In genomic region chr9:104969116-104969515, GRCh38 we compare ENCODE assay signal across 9 cellular contexts. TPM values are rescaled to one million over a fixed set of nuclear protein-coding genes. Genes with fewer than 3 reads are reported as not detected.
DNase-seq lines count a peak whose midpoint lies in the region; ATAC-seq, FAIRE-seq and TF ChIP-seq lines count a peak whose summit lies in the region.
"Had no signal": no experiment of that assay in that cellular context is flagged by ENCODE, and none has a peak within 500 bp of the region (broad histone marks: within the 10 kb centered on the region; RNA-seq: fewer than 3 reads in every experiment).

No MANE protein-coding gene starts in this region.

- H3K27ac Mint-ChIP-seq in stimulated activated naive B cell treated with anti-CD40 and anti-IgM and Interleukin-4, amounts not matched to agents 10 μg/mL and 1 μg/mL and 100 μg/mL, for 72 hours: no peak overlapping the region

- no peak for TF ChIP-seq POLR2A in adrenal gland (IDR thresholded peaks at IDR 0.05)
- TF ChIP-seq POLR2A in prostate gland (IDR thresholded peaks at IDR 0.05): no peak

- H3K4me2 ChIP-seq in Karpas-422 (ENCODE audit: low read depth, low read length, poor library complexity, severe bottlenecking): peak overlapping the region; percentile 78

- no peak overlapping the region for H2AFZ ChIP-seq in Karpas-422 (ENCODE audit: low read length)

- DNase-seq in Karpas-422: no peak
- DNase-seq in adrenal gland: peak in 1 of 7 donors; percentile 19
- DNase-seq in islet precursor cell: peak; percentile 65
- no peak for DNase-seq in stimulated activated naive B cell treated with anti-CD40 and anti-IgM and Interleukin-4, amounts not matched to agents 10 μg/mL and 1 μg/mL and 100 μg/mL, for 72 hours
- no peak for DNase-seq in activated gamma-delta T cell treated with Interleukin-2 at 50 U/mL for 16 hours
- DNase-seq in HTR-8/SVneo (ENCODE audit: insufficient read length, low spot score): no peak
- DNase-seq in prostate gland (ENCODE audit: low spot score): no peak

- H3K27ac ChIP-seq in Karpas-422 (ENCODE audit: low read length) (no peak overlapping the region), adrenal gland (peak overlapping the region; percentile 88 to 97 (median 96)), prostate gland (peak overlapping the region in 1 of 2 donors; percentile 43)

- intact Hi-C loops in adrenal gland (cut with DNase I): loop anchor here in 1 of 2 donors (5.0 kb wide), 1 partner anchor 37 kb away; no protein-coding TSS in a partner anchor
- intact Hi-C loops in prostate gland (cut with DNase I): no loop called here

- H3K9me3 ChIP-seq in Karpas-422 (ENCODE audit: low read length) (no peaks in the 10 kb centered on the region), adrenal gland (replicated peaks in 1 of 3) (no peaks in the 10 kb centered on the region), prostate gland (no peaks in the 10 kb centered on the region)

- H3K36me3 Mint-ChIP-seq in stimulated activated naive B cell treated with anti-CD40 and anti-IgM and Interleukin-4, amounts not matched to agents 10 μg/mL and 1 μg/mL and 100 μg/mL, for 72 hours: no peaks in the 10 kb centered on the region

- no peaks in the 10 kb centered on the region for H3K9me2 ChIP-seq in Karpas-422 (replicated peaks; ENCODE audit: insufficient read depth, low read length)

- H3K9ac ChIP-seq in Karpas-422 (ENCODE audit: low read length): 0 out of 2 replicates have a peak overlapping the region, but pooled peaks have one; percentile 79

- TF ChIP-seq CTCF in adrenal gland (IDR thresholded peaks at IDR 0.05) (no peak), prostate gland (IDR thresholded peaks at IDR 0.05) (no peak)

- no peak for FAIRE-seq in HTR-8/SVneo (lab: Jason Lieb, UNC)
- FAIRE-seq: GM18507 had no signal

- H3K4me3 ChIP-seq in Karpas-422 (ENCODE audit: low read length) (no peak overlapping the region), adrenal gland (peak overlapping the region in 1 of 4 donors; percentile 74), prostate gland (no peak overlapping the region)

- H3K4me1 ChIP-seq in Karpas-422 (ENCODE audit: low read length) (peaks cover 8% of the 10 kb centered on the region), adrenal gland (replicated peaks in 1 of 2) (peaks cover 12 to 14% of the 10 kb centered on the region in 2 donors), prostate gland (replicated peaks) (no peaks in the 10 kb centered on the region)

- H3K27me3 ChIP-seq in Karpas-422 (ENCODE audit: low read length): no peaks in the 10 kb centered on the region
- H3K27me3 ChIP-seq in adrenal gland: no peaks in the 10 kb centered on the region
- H3K27me3 ChIP-seq in prostate gland (replicated peaks; ENCODE audit: insufficient read depth): no peaks in the 10 kb centered on the region

- no peak for ATAC-seq in stimulated activated naive B cell treated with anti-CD40 and anti-IgM and Interleukin-4, amounts not matched to agents 10 μg/mL and 1 μg/mL and 100 μg/mL, for 72 hours (replicated peaks)
- ATAC-seq in GM21360 (IDR thresholded peaks at IDR 0.05; ENCODE audit: unreplicated experiment): no peak

- H3K27me3 Mint-ChIP-seq in stimulated activated naive B cell treated with anti-CD40 and anti-IgM and Interleukin-4, amounts not matched to agents 10 μg/mL and 1 μg/mL and 100 μg/mL, for 72 hours: peaks cover 15 to 37% of the 10 kb centered on the region in 2 donors

- H3K36me3 ChIP-seq in Karpas-422 (ENCODE audit: insufficient read depth, low read length) (no peaks in the 10 kb centered on the region), adrenal gland (replicated peaks in 1 of 2) (no peaks in the 10 kb centered on the region), prostate gland (no peaks in the 10 kb centered on the region)

- no peaks in the 10 kb centered on the region for H4K20me1 ChIP-seq in Karpas-422 (ENCODE audit: insufficient read depth, low read depth, low read length)

- H3K4me1 Mint-ChIP-seq in stimulated activated naive B cell treated with anti-CD40 and anti-IgM and Interleukin-4, amounts not matched to agents 10 μg/mL and 1 μg/mL and 100 μg/mL, for 72 hours: peaks cover 6 to 14% of the 10 kb centered on the region in 2 donors

- 54 to 66% (median 58%) methylated on average over 4 of the region's 4 CpGs for WGBS in adrenal gland, 4 donors
- whole genome bisulfite sequencing in prostate gland: 63% methylated on average over 4 of the region's 4 CpGs

- H3K4me3 Mint-ChIP-seq in stimulated activated naive B cell treated with anti-CD40 and anti-IgM and Interleukin-4, amounts not matched to agents 10 μg/mL and 1 μg/mL and 100 μg/mL, for 72 hours: peak overlapping the region; percentile 97 to 99

- H3K79me2 ChIP-seq in Karpas-422 (ENCODE audit: low read length): no peaks in the 10 kb centered on the region

- H3K9me3 Mint-ChIP-seq in stimulated activated naive B cell treated with anti-CD40 and anti-IgM and Interleukin-4, amounts not matched to agents 10 μg/mL and 1 μg/mL and 100 μg/mL, for 72 hours: no peaks in the 10 kb centered on the region

RNA-seq across cellular contexts. Expression of gene ABCA1, which starts 41.2 kb away (rescaled TPM):
- total RNA-seq in Karpas-422 (2014; rRNA removed; shearing (Covaris generic); ENCODE audit: low replicate concordance): 2.6 and 4.7 TPM in 2 replicates
- 100 to 1,000 TPM; 101 to 446 (median 195) TPM for total RNA-seq in adrenal gland
- polyA plus RNA-seq in adrenal gland: 10 to 100 TPM; 26.8 to 58.4 (median 49.2) TPM
- 10 to 100 TPM; 11.0 to 63.7 TPM for total RNA-seq in prostate gland
